Comparison of ENCODE assay signal across 22 cellular contexts in genomic region chr15:63913786-63914185, GRCh38.
DNase-seq lines count a peak whose midpoint lies in the region; ATAC-seq and TF ChIP-seq lines count a peak whose summit lies in the region.
"Had no signal": no experiment of that assay in that cellular context is flagged by ENCODE, and none has a peak within 500 bp of the region (broad histone marks: within the 10 kb centered on the region; RNA-seq: fewer than 3 reads in every experiment).

No MANE protein-coding gene starts in this region.

- H3K9me3 ChIP-seq in mammary epithelial cell (replicated peaks; ENCODE audit: insufficient read depth, low read length): no peaks in the 10 kb centered on the region
- H3K9me3 ChIP-seq in breast epithelium: no peaks in the 10 kb centered on the region
- no peaks in the 10 kb centered on the region for H3K9me3 ChIP-seq in hepatocyte (ENCODE audit: low read depth)
- H3K9me3 ChIP-seq: BLaER1 treated with 17β-estradiol and CSF1 and Interleukin-3, amounts not matched to agents 10 nM and 100 nM; Caco-2 had no signal

- no peak overlapping the region for H3K9ac ChIP-seq in mammary epithelial cell (ENCODE audit: insufficient read depth, low read length)
- H3K9ac ChIP-seq: BLaER1 treated with 17β-estradiol and CSF1 and Interleukin-3, amounts not matched to agents 10 nM and 100 nM had no signal

- no TSS peak for BruUV-seq in mammary epithelial cell (replicated peaks; lab: Mats Ljungman, UMichigan)

- CTCF ChIA-PET in mammary epithelial cell (lab: Charles Lee; ENCODE audit: low non-redundant PET): no interaction called here

- no peaks in the 10 kb centered on the region for H3K27me3 Mint-ChIP-seq in stimulated activated memory B cell treated with anti-CD40 and anti-IgM and Interleukin-4, amounts not matched to agents 10 μg/mL and 1 μg/mL and 100 μg/mL, for 72 hours
- H3K27me3 Mint-ChIP-seq: CD4-positive, alpha-beta memory T cell had no signal

- H3K36me3 ChIP-seq in mammary epithelial cell (ENCODE audit: insufficient read depth, low read length): no peaks in the 10 kb centered on the region
- H3K36me3 ChIP-seq in breast epithelium: no peaks in the 10 kb centered on the region
- no peaks in the 10 kb centered on the region for H3K36me3 ChIP-seq in hepatocyte (replicated peaks; ENCODE audit: insufficient read depth, low read depth)
- H3K36me3 ChIP-seq: BLaER1 treated with 17β-estradiol and CSF1 and Interleukin-3, amounts not matched to agents 10 nM and 100 nM had no signal

- H2AFZ ChIP-seq in mammary epithelial cell (ENCODE audit: low read depth, low read length): peak overlapping the region; percentile 30
- no peak overlapping the region for H2AFZ ChIP-seq in hepatocyte

- intact Hi-C loops in mammary epithelial cell (cut with micrococcal nuclease) (no loop called here), breast epithelium (cut with DNase I; ENCODE audit: low total_unique reads) (no loop called here)

- DNase-seq in mammary epithelial cell (peak; percentile 44), breast epithelium (ENCODE audit: low spot score in 2 of 2) (no peak), RPMI7951 (ENCODE audit: low read depth) (peak; percentile 35), hepatocyte (ENCODE audit: low spot score) (no peak), NCI-H510A (lab: John Stamatoyannopoulos, UW) (no peak)
- DNase-seq: 8988T; Caco-2; CD4-positive, alpha-beta memory T cell; DMS 273 treated with DMSO at 0.1 percent for 48 hours; DMS79 treated with DMSO at 0.1 percent for 48 hours; KG1; NCI-H1694; NCI-H2081; NCI-H2171; NCI-H526 treated with DMSO at 0.1 percent for 48 hours; OCI-M1; Right ventricle myocardium superior had no signal

- H3K27ac ChIP-seq in mammary epithelial cell (ENCODE audit: insufficient read depth, low read depth, low read length) (no peak overlapping the region), breast epithelium (no peak overlapping the region), hepatocyte (peak overlapping the region; percentile 49)
- H3K27ac ChIP-seq: BLaER1 treated with 17β-estradiol and CSF1 and Interleukin-3, amounts not matched to agents 10 nM and 100 nM; HL-60 had no signal

- no peaks in the 10 kb centered on the region for H3K36me3 Mint-ChIP-seq in stimulated activated memory B cell treated with anti-CD40 and anti-IgM and Interleukin-4, amounts not matched to agents 10 μg/mL and 1 μg/mL and 100 μg/mL, for 72 hours
- H3K36me3 Mint-ChIP-seq: CD4-positive, alpha-beta memory T cell had no signal

- in situ Hi-C loops in mammary epithelial cell (cut with MboI; ENCODE audit: low sequenced_read_pairs in 2 of 2): no loop called here

- H3K9me2 ChIP-seq in hepatocyte (replicated peaks; ENCODE audit: insufficient read depth): no peaks in the 10 kb centered on the region

- H3K4me1 Mint-ChIP-seq in stimulated activated memory B cell treated with anti-CD40 and anti-IgM and Interleukin-4, amounts not matched to agents 10 μg/mL and 1 μg/mL and 100 μg/mL, for 72 hours: peaks cover 18% of the 10 kb centered on the region
- H3K4me1 Mint-ChIP-seq: CD4-positive, alpha-beta memory T cell had no signal

- TF ChIP-seq CTCF in mammary epithelial cell (conservative IDR thresholded peaks at IDR 0.05 in 1 of 2, IDR thresholded peaks at IDR 0.05 in 1 of 2; ENCODE audit: extremely low read depth in 1 of 2, insufficient read depth in 1 of 2, low read depth in 1 of 2, low read length in 2 of 2) (no peak), breast epithelium (IDR thresholded peaks at IDR 0.05) (no peak), hepatocyte (IDR thresholded peaks at IDR 0.05; ENCODE audit: poor library complexity) (no peak)

- H3K4me2 ChIP-seq in mammary epithelial cell (ENCODE audit: insufficient read depth, low read depth, low read length): no peak overlapping the region
- H3K4me2 ChIP-seq in hepatocyte: no peak overlapping the region
- H3K4me2 ChIP-seq: BLaER1 treated with 17β-estradiol and CSF1 and Interleukin-3, amounts not matched to agents 10 nM and 100 nM had no signal

- no peak for ATAC-seq in stimulated activated memory B cell treated with anti-CD40 and anti-IgM and Interleukin-4, amounts not matched to agents 10 μg/mL and 1 μg/mL and 100 μg/mL, for 72 hours
- ATAC-seq in GM18861 (IDR thresholded peaks at IDR 0.05; ENCODE audit: unreplicated experiment) (no peak), HG02884 (IDR thresholded peaks at IDR 0.05; ENCODE audit: unreplicated experiment) (no peak)

- H3K9me3 Mint-ChIP-seq in stimulated activated memory B cell treated with anti-CD40 and anti-IgM and Interleukin-4, amounts not matched to agents 10 μg/mL and 1 μg/mL and 100 μg/mL, for 72 hours: no peaks in the 10 kb centered on the region
- H3K9me3 Mint-ChIP-seq: CD4-positive, alpha-beta memory T cell had no signal

- H3K79me2 ChIP-seq in mammary epithelial cell (ENCODE audit: insufficient read depth, low read length): no peaks in the 10 kb centered on the region
- no peaks in the 10 kb centered on the region for H3K79me2 ChIP-seq in hepatocyte

- no peak for TF ChIP-seq POLR2A in breast epithelium (IDR thresholded peaks at IDR 0.05)

- dilution Hi-C loops in mammary epithelial cell (cut with HindIII; ENCODE audit: low sequenced_read_pairs): no loop called here

- H3K27ac Mint-ChIP-seq in stimulated activated memory B cell treated with anti-CD40 and anti-IgM and Interleukin-4, amounts not matched to agents 10 μg/mL and 1 μg/mL and 100 μg/mL, for 72 hours: peak overlapping the region; percentile 50

- 0% methylated on average over 1 of the region's 1 CpG for WGBS in mammary epithelial cell (ENCODE audit: low coverage, missing lambda C conversion rate)
- WGBS in hepatocyte (ENCODE audit: low lambda C conversion rate, missing lambda C conversion rate): 36% methylated on average over 1 of the region's 1 CpG

- no peaks in the 10 kb centered on the region for H4K20me1 ChIP-seq in mammary epithelial cell (ENCODE audit: insufficient read depth, low read length)
- no peaks in the 10 kb centered on the region for H4K20me1 ChIP-seq in hepatocyte (ENCODE audit: insufficient read depth, poor library complexity, severe bottlenecking)
- H4K20me1 ChIP-seq: BLaER1 treated with 17β-estradiol and CSF1 and Interleukin-3, amounts not matched to agents 10 nM and 100 nM had no signal

- peaks cover 26% of the 10 kb centered on the region for H3K4me1 ChIP-seq in mammary epithelial cell (ENCODE audit: insufficient read depth, low read length)
- H3K4me1 ChIP-seq in breast epithelium: peaks cover 0 to 10% of the 10 kb centered on the region in 2 donors
- H3K4me1 ChIP-seq in hepatocyte (ENCODE audit: insufficient read depth): peaks cover 33% of the 10 kb centered on the region

- no peaks in the 10 kb centered on the region for H3K27me3 ChIP-seq in mammary epithelial cell (ENCODE audit: insufficient read depth, low read length)
- H3K27me3 ChIP-seq in breast epithelium: no peaks in the 10 kb centered on the region
- no peaks in the 10 kb centered on the region for H3K27me3 ChIP-seq in hepatocyte
- H3K27me3 ChIP-seq: BLaER1 treated with 17β-estradiol and CSF1 and Interleukin-3, amounts not matched to agents 10 nM and 100 nM had no signal

- H3K4me3 ChIP-seq in mammary epithelial cell (replicated peaks in 1 of 3; ENCODE audit: insufficient read depth in 1 of 3, low read depth in 2 of 3, low read length in 3 of 3) (no peak overlapping the region), breast epithelium (no peak overlapping the region), hepatocyte (no peak overlapping the region)
- H3K4me3 ChIP-seq: BLaER1 treated with 17β-estradiol and CSF1 and Interleukin-3, amounts not matched to agents 10 nM and 100 nM had no signal

- no peak overlapping the region for H3K4me3 Mint-ChIP-seq in stimulated activated memory B cell treated with anti-CD40 and anti-IgM and Interleukin-4, amounts not matched to agents 10 μg/mL and 1 μg/mL and 100 μg/mL, for 72 hours
- H3K4me3 Mint-ChIP-seq: CD4-positive, alpha-beta memory T cell had no signal

Comparison
In these comparisons a context has a peak if more than half of its experiments do, and no peak if none do; other contexts are left out.
1. DNase-seq: peak in mammary epithelial cell (single experiment) and RPMI7951 (single experiment); none in breast epithelium (0 of 2), hepatocyte (single experiment) and NCI-H510A (single experiment).